8 cellular contexts compared by ENCODE assay signal in the genomic region with DNA sequence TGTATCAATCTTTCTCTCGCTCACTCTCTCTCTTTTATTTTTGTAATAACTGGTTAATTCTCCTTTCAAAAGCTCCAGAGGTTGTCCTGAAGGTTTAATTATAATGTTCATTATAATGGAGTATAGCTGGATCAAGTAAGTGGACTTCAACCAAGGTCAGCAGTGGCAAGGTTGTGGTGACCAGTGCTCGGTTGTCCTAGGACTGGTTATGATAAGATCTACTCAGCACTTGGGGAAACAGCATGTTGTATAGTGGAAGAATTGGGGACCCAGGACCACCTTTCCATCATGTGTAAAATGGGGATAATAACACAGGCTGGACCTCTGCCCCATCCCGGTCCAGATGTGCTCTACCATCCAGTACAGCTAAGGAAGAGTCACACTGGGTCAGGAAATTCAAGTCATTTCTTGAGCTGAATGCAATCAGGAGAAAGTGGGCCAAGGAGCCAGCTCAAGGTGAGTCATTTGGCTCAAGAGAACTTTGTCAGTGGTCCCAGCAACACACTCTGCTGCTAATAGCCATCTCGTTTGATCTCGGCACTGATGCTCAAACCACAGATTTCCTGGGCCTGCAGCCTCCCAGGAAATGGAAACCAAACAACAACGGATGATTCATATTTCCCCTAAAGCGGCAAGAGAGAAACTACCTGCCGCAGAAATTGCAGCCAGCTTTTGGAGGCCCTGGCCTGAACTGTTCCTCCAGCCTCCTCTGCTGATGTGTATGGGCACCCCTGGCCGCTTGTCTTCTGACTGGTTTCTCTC.
DNase-seq lines count a peak whose midpoint lies in the region; ATAC-seq and TF ChIP-seq lines count a peak whose summit lies in the region.

No MANE protein-coding gene starts in this region.

- intact Hi-C loops in spleen (cut with DNase I; ENCODE audit: low total_unique reads) = no loop called here
- intact Hi-C loops in left ventricle myocardium superior (cut with micrococcal nuclease) = no loop called here

- peaks cover 71% of the 10 kb centered on the region for H3K4me1 Mint-ChIP-seq in activated naive CD4-positive, alpha-beta T cell treated with anti-CD3 and anti-CD28 coated beads, Interleukin-2, amount 50 U/mL, for 24 hours

- H3K4me1 ChIP-seq in SJCRH30 = peaks cover 29% of the 10 kb centered on the region
- peaks cover 0 to 53% (median 16%) of the 10 kb centered on the region in 6 donors for H3K4me1 ChIP-seq in spleen

- no peaks in the 10 kb centered on the region for H3K27me3 Mint-ChIP-seq in activated naive CD4-positive, alpha-beta T cell treated with anti-CD3 and anti-CD28 coated beads, Interleukin-2, amount 50 U/mL, for 24 hours

- no peaks in the 10 kb centered on the region for H3K9me3 ChIP-seq in SJCRH30 (replicated peaks)
- no peaks in the 10 kb centered on the region for H3K9me3 ChIP-seq in spleen

- H3K4me3 Mint-ChIP-seq in activated naive CD4-positive, alpha-beta T cell treated with anti-CD3 and anti-CD28 coated beads, Interleukin-2, amount 50 U/mL, for 24 hours = peak overlapping the region; percentile 69

- H3K27me3 ChIP-seq in SJCRH30 (no peaks in the 10 kb centered on the region), spleen (replicated peaks in 1 of 7) (no peaks in the 10 kb centered on the region)

- peaks cover 1% of the 10 kb centered on the region for H3K36me3 Mint-ChIP-seq in activated naive CD4-positive, alpha-beta T cell treated with anti-CD3 and anti-CD28 coated beads, Interleukin-2, amount 50 U/mL, for 24 hours

- DNase-seq in SJCRH30 (peak; percentile 57 to 78), spleen (no peak), left lobe of liver (ENCODE audit: low spot score) (no peak), left ventricle myocardium superior (no peak), NCI-H526 treated with DMSO at 0.1 percent for 48 hours (lab: John Stamatoyannopoulos, UW) (no peak)

- no peaks in the 10 kb centered on the region for H3K9me3 Mint-ChIP-seq in activated naive CD4-positive, alpha-beta T cell treated with anti-CD3 and anti-CD28 coated beads, Interleukin-2, amount 50 U/mL, for 24 hours

- no peak for TF ChIP-seq POLR2A in spleen (IDR thresholded peaks at IDR 0.05)

- 46 to 57% (median 54%) methylated on average over 9 of the region's 9 CpGs for WGBS in spleen, 5 donors

- ATAC-seq in GM18520 (IDR thresholded peaks at IDR 0.05; ENCODE audit: unreplicated experiment) (peak; percentile 66), HG02943 (IDR thresholded peaks at IDR 0.05; ENCODE audit: low read depth, unreplicated experiment) (peak; percentile 70), left lobe of liver (no peak), left ventricle myocardium superior (no peak)

- TF ChIP-seq CTCF in spleen (IDR thresholded peaks at IDR 0.05 in 8 of 11, conservative IDR thresholded peaks at IDR 0.05 in 3 of 11) = no peak

- peak overlapping the region; percentile 93 for H3K27ac Mint-ChIP-seq in activated naive CD4-positive, alpha-beta T cell treated with anti-CD3 and anti-CD28 coated beads, Interleukin-2, amount 50 U/mL, for 24 hours

- H3K27ac ChIP-seq in SJCRH30 (peak overlapping the region; percentile 23), spleen (peak overlapping the region in 7 of 8 donors; percentile 15 to 84 (median 56))

- H3K36me3 ChIP-seq in SJCRH30 (no peaks in the 10 kb centered on the region), spleen (no peaks in the 10 kb centered on the region)

- H3K4me3 ChIP-seq in SJCRH30 (no peak overlapping the region), spleen (peak overlapping the region in 1 of 8 donors; percentile 24)

Comparison
In these comparisons a context has a peak if more than half of its experiments do, and no peak if none do; other contexts are left out.
1. ATAC-seq: peak in GM18520 (single experiment) and HG02943 (single experiment); none in left lobe of liver (single experiment) and left ventricle myocardium superior (single experiment).
2. DNase-seq: peak in SJCRH30 (2 of 2); none in spleen (single experiment), left lobe of liver (single experiment), left ventricle myocardium superior (single experiment) and NCI-H526 treated with DMSO at 0.1 percent for 48 hours (single experiment).